Comparison of ENCODE assay signal across 12 cellular contexts in genomic region chr5:169160405-169160901, GRCh38.
DNase-seq lines count a peak whose midpoint lies in the region; ATAC-seq, FAIRE-seq and TF ChIP-seq lines count a peak whose summit lies in the region.
"Had no signal": no experiment of that assay in that cellular context is flagged by ENCODE, and none has a peak within 500 bp of the region (broad histone marks: within the 10 kb centered on the region; RNA-seq: fewer than 3 reads in every experiment).

No MANE protein-coding gene starts in this region.

- no peaks in the 10 kb centered on the region for H3K79me2 ChIP-seq in endothelial cell of umbilical vein (ENCODE audit: control insufficient read depth, insufficient read depth, low read length)

- H2AFZ ChIP-seq in endothelial cell of umbilical vein (ENCODE audit: low read depth, low read length) = peak overlapping the region; percentile 56

- TF ChIP-seq POLR2A in endothelial cell of umbilical vein (IDR thresholded peaks at IDR 0.05; ENCODE audit: low read depth, low read length) = no peak

- TF ChIP-seq CTCF in AG09309 (IDR thresholded peaks at IDR 0.05; ENCODE audit: control insufficient read depth, insufficient read depth, low read depth, low read length, missing control alignments) (peak; percentile 47), endothelial cell of umbilical vein (IDR thresholded peaks at IDR 0.05; ENCODE audit: extremely low read depth in 1 of 2, insufficient read depth in 1 of 2, low read depth in 1 of 2, low read length in 2 of 2) (no peak), pancreas (IDR thresholded peaks at IDR 0.05) (no peak)

- BruUV-seq in endothelial cell of umbilical vein (replicated peaks; lab: Mats Ljungman, UMichigan) = no TSS peak

- no peaks in the 10 kb centered on the region for H3K9me1 ChIP-seq in endothelial cell of umbilical vein (replicated peaks; ENCODE audit: control insufficient read depth, extremely low read depth, insufficient read depth, low read length)

- peak; percentile 61 to 79 (median 69) for ATAC-seq in pancreas
- no peak for ATAC-seq in GM18909 (IDR thresholded peaks at IDR 0.05; ENCODE audit: poor library complexity, unreplicated experiment)

- POLR2A ChIA-PET in endothelial cell of umbilical vein (lab: Charles Lee) = no interaction called here

- no peaks in the 10 kb centered on the region for H4K20me1 ChIP-seq in endothelial cell of umbilical vein (replicated peaks; ENCODE audit: control insufficient read depth, extremely low read depth, insufficient read depth, low read length)

- CTCF ChIA-PET in endothelial cell of umbilical vein (lab: Charles Lee) = interaction anchor here (0.8 kb wide), 1 partner anchor 191 kb away, joined by 3 read pairs; no protein-coding TSS in a partner anchor

- dilution Hi-C loops in endothelial cell of umbilical vein (cut with MboI; ENCODE audit: extremely low pct_ligation_motif_present, low sequenced_read_pairs) = no loop called here

- H3K4me2 ChIP-seq in endothelial cell of umbilical vein (ENCODE audit: insufficient read depth, low read length) = no peak overlapping the region

- no peak for DNase-seq in AG09309 (ENCODE audit: low read depth)
- DNase-seq in NCI-H226 = peak; percentile 97
- peak; percentile 20 for DNase-seq in endothelial cell of umbilical vein (ENCODE audit: low read depth, low spot score)
- peak in 2 of 6 donors; percentile 25 to 44 for DNase-seq in pancreas
- no peak for DNase-seq in T-helper 2 cell
- no peak for DNase-seq in NCI-H526 treated with DMSO at 0.1 percent for 48 hours (lab: John Stamatoyannopoulos, UW)
- DNase-seq in stimulated activated CD4-positive, alpha-beta T cell treated with anti-CD3 and anti-CD28 coated beads, Interleukin-1b, Interleukin-23, amount 100 ng/mL, for 48 hours = no peak
- DNase-seq: COR-L47, naive B cell, NCI-H345, T-helper 9 cell had no signal

- H3K27me3 ChIP-seq in endothelial cell of umbilical vein (ENCODE audit: control insufficient read depth in 2 of 2, insufficient read depth in 2 of 2, low read length in 2 of 2) = no peaks in the 10 kb centered on the region
- H3K27me3 ChIP-seq in pancreas = no peaks in the 10 kb centered on the region

- WGBS in pancreas, 2 donors = 31 to 33% methylated on average over 6 of the region's 6 CpGs

- H3K27ac ChIP-seq in endothelial cell of umbilical vein (ENCODE audit: insufficient read depth, low read depth, low read length) = peak overlapping the region; percentile 51
- peak overlapping the region in 2 of 4 donors; percentile 53 to 59 for H3K27ac ChIP-seq in pancreas

- no peak overlapping the region for H3K4me3 ChIP-seq in AG09309 (ENCODE audit: control insufficient read depth, low read depth, low read length)
- H3K4me3 ChIP-seq in endothelial cell of umbilical vein (replicated peaks in 1 of 3; ENCODE audit: insufficient read depth in 1 of 3, low read depth in 1 of 3, low read length in 3 of 3) = no peak overlapping the region
- no peak overlapping the region for H3K4me3 ChIP-seq in pancreas

- no peak overlapping the region for H3K9ac ChIP-seq in endothelial cell of umbilical vein (replicated peaks; ENCODE audit: extremely low read depth, insufficient read depth, low read length)

- H3K9me3 ChIP-seq in endothelial cell of umbilical vein (replicated peaks; ENCODE audit: control insufficient read depth, insufficient read depth, low read length) (no peaks in the 10 kb centered on the region), pancreas (no peaks in the 10 kb centered on the region)

- intact Hi-C loops in endothelial cell of umbilical vein (cut with micrococcal nuclease) (loop anchor here (5.0 kb wide), 2 partner anchors 173 to 422 kb away; partner anchors contain the start of gene SPDL1), pancreas (cut with DNase I) (no loop called here)

- H3K36me3 ChIP-seq in endothelial cell of umbilical vein (ENCODE audit: control insufficient read depth in 2 of 2, extremely low read depth in 1 of 2, insufficient read depth in 2 of 2, low read length in 2 of 2) (no peaks in the 10 kb centered on the region), pancreas (no peaks in the 10 kb centered on the region)

- FAIRE-seq in endothelial cell of umbilical vein (lab: Jason Lieb, UNC) (no peak), pancreas (lab: Jason Lieb, UNC) (no peak)

- peaks cover 35% of the 10 kb centered on the region for H3K4me1 ChIP-seq in endothelial cell of umbilical vein (ENCODE audit: control insufficient read depth, extremely low read depth, insufficient read depth, low read length)
- H3K4me1 ChIP-seq in pancreas = no peaks in the 10 kb centered on the region

TF ChIP-seq in endothelial cell of umbilical vein, 7 proteins besides CTCF, POLR2A, EP300 and RAD21:
- TF ChIP-seq GATA2 (IDR thresholded peaks at IDR 0.05; ENCODE audit: insufficient read depth, insufficient read length, low read depth, low read length) (no peak), JUN (IDR thresholded peaks at IDR 0.05; ENCODE audit: borderline replicate concordance, insufficient read depth, insufficient read length, low read depth) (no peak), FOS (IDR thresholded peaks at IDR 0.05; ENCODE audit: borderline replicate concordance, insufficient read depth, low read length) (no peak), EZH2 (IDR thresholded peaks at IDR 0.05; ENCODE audit: borderline replicate concordance, low read depth, low read length, severe bottlenecking) (no peak), MYC (IDR thresholded peaks at IDR 0.05; ENCODE audit: low read depth, low read length) (no peak), POLR2AphosphoS5 (IDR thresholded peaks at IDR 0.05; ENCODE audit: insufficient read depth, low read depth, low read length) (no peak), MAX (IDR thresholded peaks at IDR 0.05; ENCODE audit: insufficient read depth, insufficient read length) (no peak)

Comparison
In these comparisons a context has a peak if more than half of its experiments do, and no peak if none do; other contexts are left out.
1. DNase-seq: peak in NCI-H226 (single experiment) and endothelial cell of umbilical vein (single experiment); none in AG09309 (single experiment), T-helper 2 cell (0 of 5), NCI-H526 treated with DMSO at 0.1 percent for 48 hours (single experiment) and stimulated activated CD4-positive, alpha-beta T cell treated with anti-CD3 and anti-CD28 coated beads, Interleukin-1b, Interleukin-23, amount 100 ng/mL, for 48 hours (single experiment).